In genomic region chr6:154012852-154013251, GRCh38 we compare ENCODE assay signal across 22 cellular contexts. TPM values are rescaled to one million over a fixed set of nuclear protein-coding genes. Genes with fewer than 3 reads are reported as not detected.
"Had no signal": no experiment of that assay in that cellular context is flagged by ENCODE, and none has a peak within 500 bp of the region (broad histone marks: within the 10 kb centered on the region; RNA-seq: fewer than 3 reads in every experiment).

No MANE protein-coding gene starts in this region.

- H3K36me3 Mint-ChIP-seq: activated CD4-positive, alpha-beta memory T cell treated with anti-CD3 and anti-CD28 coated beads for 36 hours; activated naive CD4-positive, alpha-beta T cell treated with anti-CD3 and anti-CD28 coated beads, Interleukin-2, amount 50 U/mL, for 72 hours; naive B cell had no signal

- H3K27ac Mint-ChIP-seq: activated CD4-positive, alpha-beta memory T cell treated with anti-CD3 and anti-CD28 coated beads for 36 hours; activated naive CD4-positive, alpha-beta T cell treated with anti-CD3 and anti-CD28 coated beads, Interleukin-2, amount 50 U/mL, for 72 hours; naive B cell had no signal

- H3K4me1 Mint-ChIP-seq: naive B cell had no signal

- H3K27me3 Mint-ChIP-seq: activated CD4-positive, alpha-beta memory T cell treated with anti-CD3 and anti-CD28 coated beads for 36 hours; naive B cell had no signal

- DNase-seq: activated CD4-positive, alpha-beta memory T cell treated with anti-CD3 and anti-CD28 coated beads for 36 hours; activated effector memory CD4-positive, alpha-beta T cell treated with Interleukin-2 at 50 U/mL for 16 hours; activated T-cell treated with anti-CD3 and anti-CD28 coated beads, Interleukin-2, amount 50 U/mL, for 4 hours; central memory CD4-positive, alpha-beta T cell; colonic mucosa; esophagus squamous epithelium; islet precursor cell; naive B cell; pancreas; stimulated activated CD4-positive, alpha-beta T cell treated with anti-CD3 and anti-CD28 coated beads, Interleukin-4, amount 100 ng/mL, for 1 hour; stimulated activated naive CD4-positive, alpha-beta T cell; T1000; WERI-Rb-1 had no signal

- H3K9me3 Mint-ChIP-seq: activated CD4-positive, alpha-beta memory T cell treated with anti-CD3 and anti-CD28 coated beads for 36 hours; activated naive CD4-positive, alpha-beta T cell treated with anti-CD3 and anti-CD28 coated beads, Interleukin-2, amount 50 U/mL, for 72 hours; activated T-cell treated with anti-CD3 and anti-CD28 coated beads, Interleukin-2, amount 50 U/mL, for 4 hours had no signal

- H3K4me3 Mint-ChIP-seq: activated CD4-positive, alpha-beta memory T cell treated with anti-CD3 and anti-CD28 coated beads for 36 hours; activated T-cell treated with anti-CD3 and anti-CD28 coated beads, Interleukin-2, amount 50 U/mL, for 4 hours; naive B cell had no signal

- ATAC-seq: activated naive CD4-positive, alpha-beta T cell treated with anti-CD3 and anti-CD28 coated beads, Interleukin-2, amount 50 U/mL, for 72 hours; activated T-cell treated with anti-CD3 and anti-CD28 coated beads, Interleukin-2, amount 50 U/mL, for 4 hours; pancreas had no signal

RNA-seq across cellular contexts. Expression of gene OPRM1, which starts 26.2 kb away (rescaled TPM):
- total RNA-seq: activated CD4-positive, alpha-beta memory T cell treated with anti-CD3 and anti-CD28 coated beads for 36 hours; activated naive CD4-positive, alpha-beta T cell treated with anti-CD3 and anti-CD28 coated beads, Interleukin-2, amount 50 U/mL, for 72 hours; activated T-cell treated with anti-CD3 and anti-CD28 coated beads, Interleukin-2, amount 50 U/mL, for 4 hours; colonic mucosa; esophagus squamous epithelium; fibroblast of villous mesenchyme; glomerular endothelial cell; hepatocyte; lung microvascular endothelial cell; mononuclear cell; pancreas; renal cortical epithelial cell; subcutaneous adipose tissue; tibial nerve had no signal
